Comparison of ENCODE assay signal across 1 cellular context in genomic region chr1:202135221-202135721, GRCh38.
TF ChIP-seq lines count a peak whose summit lies in the region.

No MANE protein-coding gene starts in this region.

TF ChIP-seq in endothelial cell of umbilical vein, 7 proteins besides CTCF, POLR2A, EP300 and RAD21:
- no peak for TF ChIP-seq GATA2 (IDR thresholded peaks at IDR 0.05; ENCODE audit: insufficient read depth, insufficient read length, low read depth, low read length)
